Comparison of ENCODE assay signal across 9 cellular contexts in the genomic region with DNA sequence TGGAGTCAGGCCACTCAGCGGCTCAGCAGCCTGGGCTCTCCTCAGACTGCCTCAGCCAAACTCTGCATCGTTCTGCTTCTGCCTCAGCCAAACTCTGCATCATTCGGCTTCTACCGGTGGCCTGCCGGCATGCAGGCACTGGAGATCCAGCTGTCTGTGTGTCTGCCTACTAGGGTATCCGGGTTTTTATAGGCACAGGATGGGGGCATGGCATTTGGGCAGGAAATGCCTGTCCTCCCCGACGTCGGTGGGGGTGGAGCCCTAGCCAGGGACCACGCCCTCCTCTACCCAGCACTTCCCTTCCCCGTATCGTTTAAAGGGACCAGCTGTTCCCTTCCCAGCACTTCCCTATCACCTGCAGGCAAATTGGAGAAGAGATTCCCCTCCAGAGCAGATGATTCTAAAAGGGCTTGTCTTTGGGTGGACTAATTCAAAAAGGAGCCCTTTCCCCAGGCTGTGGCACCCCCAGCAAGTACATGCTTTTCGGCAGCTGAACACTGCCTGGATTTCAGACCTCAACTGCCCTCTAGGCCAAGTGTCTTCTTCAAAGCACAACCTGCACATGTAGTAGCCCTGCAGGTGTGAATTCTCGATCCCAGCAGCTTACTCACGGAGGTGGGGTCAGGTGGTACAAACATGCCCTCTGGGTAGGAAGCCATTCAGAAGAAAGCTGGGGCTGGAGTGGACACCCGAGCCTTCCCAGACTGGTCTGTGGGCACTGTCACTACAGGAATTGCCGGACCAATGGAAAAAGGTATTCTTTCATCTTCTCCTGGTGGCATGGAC. TPM values are rescaled to one million over a fixed set of nuclear protein-coding genes. Genes with fewer than 3 reads are reported as not detected.
DNase-seq lines count a peak whose midpoint lies in the region; ATAC-seq and TF ChIP-seq lines count a peak whose summit lies in the region.
"Had no signal": no experiment of that assay in that cellular context is flagged by ENCODE, and none has a peak within 500 bp of the region (broad histone marks: within the 10 kb centered on the region; RNA-seq: fewer than 3 reads in every experiment).

No MANE protein-coding gene starts in this region.

- peak; percentile 54 for DNase-seq in GDM1 (lab: John Stamatoyannopoulos, UW)
- DNase-seq in MM.1S, result peak; percentile 78
- DNase-seq in activated CD4-positive, alpha-beta T cell treated with anti-CD3 and anti-CD28 coated beads, Interleukin-2, amount 50 U/mL, for 48 hours, result peak; percentile 39 to 53
- DNase-seq in heart right ventricle, result peak; percentile 14 to 31
- DNase-seq in stimulated activated CD4-positive, alpha-beta T cell treated with anti-CD3 and anti-CD28 coated beads, Interleukin-4, amount 100 ng/mL, for 1 hour, result peak; percentile 30
- no peak for DNase-seq in GM03348 (ENCODE audit: low spot score)

- peaks cover 9% of the 10 kb centered on the region; the same call in 1 of the 2 replicates for H3K4me1 ChIP-seq in MM.1S (ENCODE audit: low read length)
- peaks cover 0 to 22% (median 13%) of the 10 kb centered on the region in 9 donors for H3K4me1 ChIP-seq in heart right ventricle
- H3K4me1 ChIP-seq: gastrocnemius medialis had no signal

- H3K9me3 ChIP-seq in MM.1S (replicated peaks; ENCODE audit: insufficient read depth, low read length) (no peaks in the 10 kb centered on the region), heart right ventricle (peaks cover 0 to 14% (median 0%) of the 10 kb centered on the region in 11 donors)
- H3K9me3 ChIP-seq: gastrocnemius medialis had no signal

- no peaks in the 10 kb centered on the region for H3F3A ChIP-seq in MM.1S (ENCODE audit: insufficient read depth, low read length)

- H4K20me1 ChIP-seq in MM.1S (ENCODE audit: insufficient read depth, low read length), result no peaks in the 10 kb centered on the region

- H3K4me3 ChIP-seq in MM.1S (ENCODE audit: low read length) (peak overlapping the region; percentile 68), heart right ventricle (peak overlapping the region in 2 of 10 donors; percentile 8 to 34)

- 32 to 34% methylated on average over 17 of the region's 17 CpGs for WGBS in heart right ventricle, 2 donors

- H3K27me3 ChIP-seq in MM.1S (replicated peaks; ENCODE audit: insufficient read depth, low read length) (no peaks in the 10 kb centered on the region), heart right ventricle (peaks cover 0 to 53% (median 29%) of the 10 kb centered on the region in 7 donors)

- TF ChIP-seq CTCF in MM.1S (IDR thresholded peaks at IDR 0.05; ENCODE audit: low read length), result no peak
- TF ChIP-seq CTCF in heart right ventricle (IDR thresholded peaks at IDR 0.05), result no peak

- peak overlapping the region; percentile 18; the same call in 1 of the 2 replicates for H3K9ac ChIP-seq in MM.1S (ENCODE audit: low read length)

- intact Hi-C loops in heart right ventricle (cut with DNase I), result no loop called here

- H3K4me2 ChIP-seq in MM.1S (ENCODE audit: low read depth, low read length), result peak overlapping the region; percentile 92

- no peaks in the 10 kb centered on the region for H3K9me2 ChIP-seq in MM.1S (replicated peaks; ENCODE audit: insufficient read depth, low read length)

- H3K27ac ChIP-seq in MM.1S (ENCODE audit: low read length) (no peak overlapping the region), heart right ventricle (peak overlapping the region in 7 of 10 donors; percentile 19 to 63 (median 36))

- peak overlapping the region; percentile 89 for H2AFZ ChIP-seq in MM.1S (ENCODE audit: low read length)

- ATAC-seq in heart right ventricle, result peak in 7 of 8 donors; percentile 33 to 75 (median 67)
- no peak for ATAC-seq in GM18868 (IDR thresholded peaks at IDR 0.05; ENCODE audit: unreplicated experiment)
- ATAC-seq in SK-N-SH treated with all-trans-retinoic acid at 6 μM for 48 hours, result no peak
- ATAC-seq: gastrocnemius medialis had no signal

- no peaks in the 10 kb centered on the region for H3K79me2 ChIP-seq in MM.1S (ENCODE audit: low read length)

- H3K36me3 ChIP-seq in MM.1S (replicated peaks; ENCODE audit: insufficient read depth, low read length) (no peaks in the 10 kb centered on the region), heart right ventricle (no peaks in the 10 kb centered on the region)
- H3K36me3 ChIP-seq: gastrocnemius medialis had no signal

TF ChIP-seq in SK-N-SH treated with all-trans-retinoic acid at 6 μM for 48 hours, 23 proteins besides CTCF, POLR2A, EP300 and RAD21:
- TF ChIP-seq, protein P1, sequence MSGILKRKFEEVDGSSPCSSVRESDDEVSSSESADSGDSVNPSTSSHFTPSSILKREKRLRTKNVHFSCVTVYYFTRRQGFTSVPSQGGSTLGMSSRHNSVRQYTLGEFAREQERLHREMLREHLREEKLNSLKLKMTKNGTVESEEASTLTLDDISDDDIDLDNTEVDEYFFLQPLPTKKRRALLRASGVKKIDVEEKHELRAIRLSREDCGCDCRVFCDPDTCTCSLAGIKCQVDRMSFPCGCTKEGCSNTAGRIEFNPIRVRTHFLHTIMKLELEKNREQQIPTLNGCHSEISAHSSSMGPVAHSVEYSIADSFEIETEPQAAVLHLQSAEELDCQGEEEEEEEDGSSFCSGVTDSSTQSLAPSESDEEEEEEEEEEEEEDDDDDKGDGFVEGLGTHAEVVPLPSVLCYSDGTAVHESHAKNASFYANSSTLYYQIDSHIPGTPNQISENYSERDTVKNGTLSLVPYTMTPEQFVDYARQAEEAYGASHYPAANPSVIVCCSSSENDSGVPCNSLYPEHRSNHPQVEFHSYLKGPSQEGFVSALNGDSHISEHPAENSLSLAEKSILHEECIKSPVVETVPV (CRISPR knock-in tag; IDR thresholded peaks at IDR 0.05), result no peak
- TF ChIP-seq, protein P2, sequence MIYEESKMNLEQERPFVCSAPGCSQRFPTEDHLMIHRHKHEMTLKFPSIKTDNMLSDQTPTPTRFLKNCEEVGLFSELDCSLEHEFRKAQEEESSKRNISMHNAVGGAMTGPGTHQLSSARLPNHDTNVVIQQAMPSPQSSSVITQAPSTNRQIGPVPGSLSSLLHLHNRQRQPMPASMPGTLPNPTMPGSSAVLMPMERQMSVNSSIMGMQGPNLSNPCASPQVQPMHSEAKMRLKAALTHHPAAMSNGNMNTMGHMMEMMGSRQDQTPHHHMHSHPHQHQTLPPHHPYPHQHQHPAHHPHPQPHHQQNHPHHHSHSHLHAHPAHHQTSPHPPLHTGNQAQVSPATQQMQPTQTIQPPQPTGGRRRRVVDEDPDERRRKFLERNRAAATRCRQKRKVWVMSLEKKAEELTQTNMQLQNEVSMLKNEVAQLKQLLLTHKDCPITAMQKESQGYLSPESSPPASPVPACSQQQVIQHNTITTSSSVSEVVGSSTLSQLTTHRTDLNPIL (CRISPR knock-in tag; IDR thresholded peaks at IDR 0.05; ENCODE audit: low read depth), result no peak
- TF ChIP-seq RARB (CRISPR knock-in tag; IDR thresholded peaks at IDR 0.05) (no peak), ISL1 (CRISPR knock-in tag; IDR thresholded peaks at IDR 0.05) (no peak), BACH2 (CRISPR knock-in tag; IDR thresholded peaks at IDR 0.05; ENCODE audit: borderline replicate concordance) (no peak), TOX (CRISPR knock-in tag; IDR thresholded peaks at IDR 0.05; ENCODE audit: borderline replicate concordance) (no peak), OSR1 (CRISPR knock-in tag; IDR thresholded peaks at IDR 0.05) (no peak), ARNTL (CRISPR knock-in tag; IDR thresholded peaks at IDR 0.05; ENCODE audit: borderline replicate concordance, low read depth) (no peak), TCF4 (CRISPR knock-in tag; IDR thresholded peaks at IDR 0.05; ENCODE audit: borderline replicate concordance) (no peak), ZFP30 (CRISPR knock-in tag; IDR thresholded peaks at IDR 0.05) (no peak), ZFP3 (CRISPR knock-in tag; IDR thresholded peaks at IDR 0.05) (no peak), ZNF8 (CRISPR knock-in tag; IDR thresholded peaks at IDR 0.05) (no peak), ZNF70 (CRISPR knock-in tag; IDR thresholded peaks at IDR 0.05) (no peak), GLIS3 (CRISPR knock-in tag; IDR thresholded peaks at IDR 0.05) (no peak)
- TF ChIP-seq, protein P3, sequence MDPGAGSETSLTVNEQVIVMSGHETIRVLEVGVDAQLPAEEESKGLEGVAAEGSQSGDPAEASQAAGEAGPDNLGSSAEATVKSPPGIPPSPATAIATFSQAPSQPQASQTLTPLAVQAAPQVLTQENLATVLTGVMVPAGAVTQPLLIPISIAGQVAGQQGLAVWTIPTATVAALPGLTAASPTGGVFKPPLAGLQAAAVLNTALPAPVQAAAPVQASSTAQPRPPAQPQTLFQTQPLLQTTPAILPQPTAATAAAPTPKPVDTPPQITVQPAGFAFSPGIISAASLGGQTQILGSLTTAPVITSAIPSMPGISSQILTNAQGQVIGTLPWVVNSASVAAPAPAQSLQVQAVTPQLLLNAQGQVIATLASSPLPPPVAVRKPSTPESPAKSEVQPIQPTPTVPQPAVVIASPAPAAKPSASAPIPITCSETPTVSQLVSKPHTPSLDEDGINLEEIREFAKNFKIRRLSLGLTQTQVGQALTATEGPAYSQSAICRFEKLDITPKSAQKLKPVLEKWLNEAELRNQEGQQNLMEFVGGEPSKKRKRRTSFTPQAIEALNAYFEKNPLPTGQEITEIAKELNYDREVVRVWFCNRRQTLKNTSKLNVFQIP (CRISPR knock-in tag; IDR thresholded peaks at IDR 0.05; ENCODE audit: borderline replicate concordance, low read depth), result no peak
- TF ChIP-seq, protein P4, sequence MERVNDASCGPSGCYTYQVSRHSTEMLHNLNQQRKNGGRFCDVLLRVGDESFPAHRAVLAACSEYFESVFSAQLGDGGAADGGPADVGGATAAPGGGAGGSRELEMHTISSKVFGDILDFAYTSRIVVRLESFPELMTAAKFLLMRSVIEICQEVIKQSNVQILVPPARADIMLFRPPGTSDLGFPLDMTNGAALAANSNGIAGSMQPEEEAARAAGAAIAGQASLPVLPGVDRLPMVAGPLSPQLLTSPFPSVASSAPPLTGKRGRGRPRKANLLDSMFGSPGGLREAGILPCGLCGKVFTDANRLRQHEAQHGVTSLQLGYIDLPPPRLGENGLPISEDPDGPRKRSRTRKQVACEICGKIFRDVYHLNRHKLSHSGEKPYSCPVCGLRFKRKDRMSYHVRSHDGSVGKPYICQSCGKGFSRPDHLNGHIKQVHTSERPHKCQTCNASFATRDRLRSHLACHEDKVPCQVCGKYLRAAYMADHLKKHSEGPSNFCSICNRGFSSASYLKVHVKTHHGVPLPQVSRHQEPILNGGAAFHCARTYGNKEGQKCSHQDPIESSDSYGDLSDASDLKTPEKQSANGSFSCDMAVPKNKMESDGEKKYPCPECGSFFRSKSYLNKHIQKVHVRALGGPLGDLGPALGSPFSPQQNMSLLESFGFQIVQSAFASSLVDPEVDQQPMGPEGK (CRISPR knock-in tag; IDR thresholded peaks at IDR 0.05; ENCODE audit: borderline replicate concordance), result no peak
TF ChIP-seq in SK-N-SH treated with all-trans-retinoic acid at 6 μM for 48 hours: peak in this region for 0.

RNA-seq across cellular contexts. Expression of a gene that starts 25.5 kb away (rescaled TPM):
- under 1 TPM in 6 of 10 donors, not detected in 4; 0.04 to 0.21 (median 0.09) TPM for total RNA-seq in heart right ventricle
- under 1 TPM; 0.04 to 0.22 TPM for polyA plus RNA-seq in heart right ventricle
- total RNA-seq: gastrocnemius medialis had no signal

Comparison
In these comparisons a context has a peak if more than half of its experiments do, and no peak if none do; other contexts are left out.
1. ATAC-seq: peak in heart right ventricle (7 of 8); none in GM18868 (single experiment) and SK-N-SH treated with all-trans-retinoic acid at 6 μM for 48 hours (single experiment).